Comparison of ENCODE assay signal across 10 cellular contexts in the genomic region with DNA sequence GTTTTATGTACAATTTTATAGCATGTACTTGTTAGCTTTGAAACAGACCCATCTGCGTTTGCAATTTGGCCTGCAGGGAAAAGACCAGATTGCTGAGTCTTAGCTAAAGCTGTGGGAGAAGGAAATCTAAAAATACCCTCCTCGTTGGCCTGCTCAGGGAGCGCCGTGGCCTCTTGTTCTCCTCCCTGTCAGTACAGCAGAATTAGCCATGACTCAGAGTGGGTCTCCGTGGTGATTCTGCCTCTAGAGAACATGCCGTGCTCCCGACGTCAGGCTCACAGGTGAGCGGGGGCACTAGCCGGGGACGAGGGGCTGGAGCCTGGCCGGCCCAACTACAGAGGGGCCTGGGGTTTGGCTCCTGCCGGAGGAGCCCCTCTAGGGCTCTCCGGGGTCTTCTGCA.
A peak's percentile ranks its signal among the peaks of the same experiment; 100 is the strongest.
DNase-seq lines count a peak whose midpoint lies in the region; ATAC-seq and TF ChIP-seq lines count a peak whose summit lies in the region.
"Had no signal": no experiment of that assay in that cellular context is flagged by ENCODE, and none has a peak within 500 bp of the region (broad histone marks: within the 10 kb centered on the region; RNA-seq: fewer than 3 reads in every experiment).

No MANE protein-coding gene starts in this region.

- H3K36me3 ChIP-seq in heart left ventricle, result no peaks in the 10 kb centered on the region
- H3K36me3 ChIP-seq in prostate gland, result no peaks in the 10 kb centered on the region

- H3K27me3 ChIP-seq in heart left ventricle, result no peaks in the 10 kb centered on the region
- no peaks in the 10 kb centered on the region for H3K27me3 ChIP-seq in prostate gland (replicated peaks; ENCODE audit: insufficient read depth)

- DNase-seq in Ammon's horn (ENCODE audit: low spot score) (peak; percentile 79), anterior cingulate cortex (lab: John Stamatoyannopoulos, UW) (peak in 39 of 58 donors; percentile 15 to 91 (median 55)), heart left ventricle (peak; percentile 70 to 91 (median 79)), prostate gland (ENCODE audit: low spot score) (peak; percentile 22), GM19240 (ENCODE audit: insufficient read length, low spot score) (no peak), NCI-H774 (lab: John Stamatoyannopoulos, UW) (no peak)
- no peak for DNase-seq in activated T-helper 2 cell treated with anti-CD3 and anti-CD28 coated beads, Interferon-gamma antibody, Interleukin-2, Interleukin-4, amounts not matched to agents 10 μg/mL and 5 μg/mL and 100 μg/mL, durations not matched to agents 14 hours and 24 hours and 36 hours (ENCODE audit: low spot score)
- DNase-seq: NCI-H226 had no signal

- TF ChIP-seq POLR2A in heart left ventricle (IDR thresholded peaks at IDR 0.05), result no peak
- TF ChIP-seq POLR2A in prostate gland (IDR thresholded peaks at IDR 0.05), result no peak

- no peaks in the 10 kb centered on the region for H3K36me3 Mint-ChIP-seq in activated T-helper 2 cell treated with anti-CD3 and anti-CD28 coated beads, Interferon-gamma antibody, Interleukin-2, Interleukin-4, amounts not matched to agents 10 μg/mL and 5 μg/mL and 100 μg/mL, durations not matched to agents 14 hours and 24 hours and 36 hours (ENCODE audit: low read depth)

- ATAC-seq in heart left ventricle, result peak; percentile 90 to 95 (median 94)
- ATAC-seq in HG02885 (IDR thresholded peaks at IDR 0.05; ENCODE audit: poor library complexity, unreplicated experiment), result no peak

- H3K27me3 Mint-ChIP-seq in activated T-helper 2 cell treated with anti-CD3 and anti-CD28 coated beads, Interferon-gamma antibody, Interleukin-2, Interleukin-4, amounts not matched to agents 10 μg/mL and 5 μg/mL and 100 μg/mL, durations not matched to agents 14 hours and 24 hours and 36 hours (ENCODE audit: low read depth), result no peaks in the 10 kb centered on the region
- H3K27me3 Mint-ChIP-seq: central memory CD8-positive, alpha-beta T cell had no signal

- H3K4me3 Mint-ChIP-seq in activated T-helper 2 cell treated with anti-CD3 and anti-CD28 coated beads, Interferon-gamma antibody, Interleukin-2, Interleukin-4, amounts not matched to agents 10 μg/mL and 5 μg/mL and 100 μg/mL, durations not matched to agents 14 hours and 24 hours and 36 hours (ENCODE audit: low read depth), result no peak overlapping the region
- H3K4me3 Mint-ChIP-seq: central memory CD8-positive, alpha-beta T cell had no signal

- 13 to 25% (median 20%) methylated on average over 10 to 14 of the region's 14 CpGs for WGBS in heart left ventricle, 4 donors
- 33% methylated on average over 14 of the region's 14 CpGs for WGBS in prostate gland

- TF ChIP-seq CTCF in heart left ventricle (IDR thresholded peaks at IDR 0.05) (no peak), prostate gland (IDR thresholded peaks at IDR 0.05) (no peak)

- peaks cover 4% of the 10 kb centered on the region for H3K9me3 Mint-ChIP-seq in activated T-helper 2 cell treated with anti-CD3 and anti-CD28 coated beads, Interferon-gamma antibody, Interleukin-2, Interleukin-4, amounts not matched to agents 10 μg/mL and 5 μg/mL and 100 μg/mL, durations not matched to agents 14 hours and 24 hours and 36 hours

- H3K4me1 Mint-ChIP-seq in activated T-helper 2 cell treated with anti-CD3 and anti-CD28 coated beads, Interferon-gamma antibody, Interleukin-2, Interleukin-4, amounts not matched to agents 10 μg/mL and 5 μg/mL and 100 μg/mL, durations not matched to agents 14 hours and 24 hours and 36 hours (ENCODE audit: low read depth), result no peaks in the 10 kb centered on the region
- H3K4me1 Mint-ChIP-seq: central memory CD8-positive, alpha-beta T cell had no signal

- H3K9me3 ChIP-seq in heart left ventricle (peaks cover 0 to 3% (median 0%) of the 10 kb centered on the region in 12 donors), prostate gland (no peaks in the 10 kb centered on the region)

- peak overlapping the region in 1 of 12 donors; percentile 5 for H3K4me3 ChIP-seq in heart left ventricle
- no peak overlapping the region for H3K4me3 ChIP-seq in prostate gland

- H3K4me1 ChIP-seq in heart left ventricle, result peaks cover 19 to 47% (median 35%) of the 10 kb centered on the region in 12 donors
- H3K4me1 ChIP-seq in prostate gland (replicated peaks), result peaks cover 5% of the 10 kb centered on the region

- no peak overlapping the region for H3K27ac Mint-ChIP-seq in activated T-helper 2 cell treated with anti-CD3 and anti-CD28 coated beads, Interferon-gamma antibody, Interleukin-2, Interleukin-4, amounts not matched to agents 10 μg/mL and 5 μg/mL and 100 μg/mL, durations not matched to agents 14 hours and 24 hours and 36 hours

- H3K27ac ChIP-seq in heart left ventricle (peak overlapping the region; percentile 56 to 90 (median 85)), prostate gland (peak overlapping the region; percentile 62 to 76)

- intact Hi-C loops in heart left ventricle (cut with DNase I) (loop anchor here in 4 of 10 donors (2.0 to 10.0 kb wide), 4 partner anchors 54 to 66 kb away; no protein-coding TSS in a partner anchor), prostate gland (cut with DNase I) (no loop called here)
- intact Hi-C loops in activated T-helper 2 cell treated with anti-CD3 and anti-CD28 coated beads, Interferon-gamma antibody, Interleukin-2, Interleukin-4, amounts not matched to agents 10 μg/mL and 5 μg/mL and 100 μg/mL, durations not matched to agents 14 hours and 24 hours and 36 hours (cut with micrococcal nuclease), result no loop called here

Comparison
In these comparisons a context has a peak if more than half of its experiments do, and no peak if none do; other contexts are left out.
1. DNase-seq: peak in Ammon's horn (single experiment), anterior cingulate cortex (39 of 58), heart left ventricle (5 of 5) and prostate gland (single experiment); none in activated T-helper 2 cell treated with anti-CD3 and anti-CD28 coated beads, Interferon-gamma antibody, Interleukin-2, Interleukin-4, amounts not matched to agents 10 μg/mL and 5 μg/mL and 100 μg/mL, durations not matched to agents 14 hours and 24 hours and 36 hours (single experiment), GM19240 (single experiment) and NCI-H774 (single experiment).